15 cellular contexts compared by ENCODE assay signal in genomic region chr13:59038824-59039223, GRCh38.
DNase-seq lines count a peak whose midpoint lies in the region; ATAC-seq lines count a peak whose summit lies in the region.
"Had no signal": no experiment of that assay in that cellular context is flagged by ENCODE, and none has a peak within 500 bp of the region (broad histone marks: within the 10 kb centered on the region; RNA-seq: fewer than 3 reads in every experiment).

No MANE protein-coding gene starts in this region.

- in situ Hi-C loops in Caki2 (cut with HindIII; ENCODE audit: low pct_unique_long_range_greater_than_20kb, low sequenced_read_pairs), result no loop called here

- ATAC-seq in T-helper 17 cell (no peak), Right ventricle myocardium inferior (no peak), HG03460 (IDR thresholded peaks at IDR 0.05; ENCODE audit: unreplicated experiment) (no peak), HG03196 (IDR thresholded peaks at IDR 0.05; ENCODE audit: unreplicated experiment) (no peak)

- DNase-seq in Caki2 (ENCODE audit: low read depth) (peak; percentile 28), NCI-H1436 (lab: John Stamatoyannopoulos, UW) (peak; percentile 11), T-helper 17 cell (no peak), kidney glomerular epithelial cell (lab: John Stamatoyannopoulos, UW) (peak; percentile 45), Right ventricle myocardium inferior (ENCODE audit: missing footprints) (no peak)
- no peak for DNase-seq in effector memory CD4-positive, alpha-beta T cell
- DNase-seq: activated naive CD4-positive, alpha-beta T cell treated with anti-CD3 and anti-CD28 coated beads for 36 hours; cerebellar nuclear complex; mammary epithelial cell; NCI-H446 treated with DMSO at 0.1 percent for 48 hours; occipital lobe had no signal

- H3K36me3 Mint-ChIP-seq in T-helper 17 cell (ENCODE audit: low read depth), result no peaks in the 10 kb centered on the region

- H3K27ac Mint-ChIP-seq in T-helper 17 cell, result no peak overlapping the region
- H3K27ac Mint-ChIP-seq: activated naive CD4-positive, alpha-beta T cell treated with anti-CD3 and anti-CD28 coated beads for 36 hours had no signal

- no peaks in the 10 kb centered on the region for H3K9me3 ChIP-seq in T-helper 17 cell (ENCODE audit: control insufficient read depth, low read length, poor library complexity, severe bottlenecking)
- no peaks in the 10 kb centered on the region for H3K9me3 ChIP-seq in effector memory CD4-positive, alpha-beta T cell (ENCODE audit: control insufficient read depth, low read length)

- intact Hi-C loops in Right ventricle myocardium inferior (cut with DNase I), result no loop called here

- no peaks in the 10 kb centered on the region for H3K4me1 ChIP-seq in effector memory CD4-positive, alpha-beta T cell (ENCODE audit: control insufficient read depth, insufficient read depth, low read length, poor library complexity, severe bottlenecking)

- H3K4me3 Mint-ChIP-seq in T-helper 17 cell, result peak overlapping the region; percentile 2
- H3K4me3 Mint-ChIP-seq: activated naive CD4-positive, alpha-beta T cell treated with anti-CD3 and anti-CD28 coated beads for 36 hours had no signal

- H3K27me3 ChIP-seq in effector memory CD4-positive, alpha-beta T cell (replicated peaks; ENCODE audit: control insufficient read depth, insufficient read depth, low read length, poor library complexity, severe bottlenecking), result no peaks in the 10 kb centered on the region

- H3K4me1 Mint-ChIP-seq in T-helper 17 cell, result no peaks in the 10 kb centered on the region

- H3K4me3 ChIP-seq in effector memory CD4-positive, alpha-beta T cell (ENCODE audit: insufficient read depth, low read depth, low read length, poor library complexity, severe bottlenecking), result no peak overlapping the region

- H3K27ac ChIP-seq in effector memory CD4-positive, alpha-beta T cell (ENCODE audit: insufficient read depth, low read length, poor library complexity, severe bottlenecking), result no peak overlapping the region
- H3K27ac ChIP-seq: epithelial cell of prostate, KMS-11 had no signal

- H3K27me3 Mint-ChIP-seq in T-helper 17 cell, result no peaks in the 10 kb centered on the region

- H3K36me3 ChIP-seq in effector memory CD4-positive, alpha-beta T cell (ENCODE audit: control insufficient read depth, insufficient read depth, low read length), result no peaks in the 10 kb centered on the region

Comparison
In these comparisons a context has a peak if more than half of its experiments do, and no peak if none do; other contexts are left out.
1. DNase-seq: peak in Caki2 (single experiment), NCI-H1436 (single experiment) and kidney glomerular epithelial cell (single experiment); none in T-helper 17 cell (0 of 3), Right ventricle myocardium inferior (single experiment) and effector memory CD4-positive, alpha-beta T cell (0 of 3).